Comparison of ENCODE assay signal across 20 cellular contexts in genomic region chrX:50978920-50979660, GRCh38.
A peak's percentile ranks its signal among the peaks of the same experiment; 100 is the strongest.
DNase-seq lines count a peak whose midpoint lies in the region; ATAC-seq, FAIRE-seq and TF ChIP-seq lines count a peak whose summit lies in the region.
"Had no signal": no experiment of that assay in that cellular context is flagged by ENCODE, and none has a peak within 500 bp of the region (broad histone marks: within the 10 kb centered on the region; RNA-seq: fewer than 3 reads in every experiment).

No MANE protein-coding gene starts in this region.

- no peak overlapping the region for H2AFZ ChIP-seq in GM23248
- H2AFZ ChIP-seq in K562 (ENCODE audit: low read depth, low read length) = no peak overlapping the region
- H2AFZ ChIP-seq in trophoblast cell (ENCODE audit: insufficient read depth, low read length, poor library complexity) = no peak overlapping the region

- DNase-seq in AG20443 (ENCODE audit: low spot score) (peak; percentile 10), GM23248 (peak; percentile 7), K562 (ENCODE audit: extremely low read depth in 1 of 4, low spot score in 3 of 4) (peak in 2 of 4 experiments; percentile 2 to 4), iPS-NIHi7 (ENCODE audit: extremely low spot score) (peak; percentile 15), trophoblast cell (no peak), iPS-NIHi11 (ENCODE audit: low spot score) (no peak)
- no peak for DNase-seq in central memory CD4-positive, alpha-beta T cell
- DNase-seq: activated CD4-positive, alpha-beta T cell treated with anti-CD3 and anti-CD28 coated beads for 1 hour; KG1; NCI-H1694 treated with DMSO at 0.1 percent for 48 hours; NCI-H2227 treated with DMSO at 0.1 percent for 48 hours; NK-92 treated with Interleukin-12 subunit alpha and Interleukin-12 subunit beta, amount 100 ng/mL, for 24 hours; occipital lobe had no signal

- H3K9ac ChIP-seq in GM23248 (no peak overlapping the region), K562 (ENCODE audit: insufficient read depth in 1 of 2, low read depth in 2 of 2, low read length in 2 of 2) (no peak overlapping the region), trophoblast cell (ENCODE audit: low read length) (no peak overlapping the region)

- peak; percentile 7 to 28 (median 17); a peak in 1 of 6 replicates for TF ChIP-seq CTCF in K562 (IDR thresholded peaks at IDR 0.05 in 2 of 3, conservative IDR thresholded peaks at IDR 0.05 in 1 of 3; ENCODE audit: insufficient read depth in 2 of 3, low read depth in 1 of 3, low read length in 3 of 3)

- no peak for TF ChIP-seq RAD21 in K562 (CRISPR knock-in tag; conservative IDR thresholded peaks at IDR 0.05 in 1 of 2, IDR thresholded peaks at IDR 0.05 in 1 of 2)

- H3K79me1 ChIP-seq in trophoblast cell (ENCODE audit: low read length) = no peaks in the 10 kb centered on the region

- H3K36me3 ChIP-seq in GM23248 (ENCODE audit: low read depth) (no peaks in the 10 kb centered on the region), K562 (ENCODE audit: control insufficient read depth, insufficient read depth, low read length) (no peaks in the 10 kb centered on the region), trophoblast cell (ENCODE audit: control insufficient read depth in 1 of 2, insufficient read depth in 2 of 2, low read length in 2 of 2) (no peaks in the 10 kb centered on the region)
- H3K36me3 ChIP-seq: thoracic aorta had no signal

- no peak overlapping the region for H2BK120ac ChIP-seq in trophoblast cell (ENCODE audit: insufficient read depth, low read length, poor library complexity)

- H3K4me1 ChIP-seq in GM23248 (ENCODE audit: insufficient read depth) (no peaks in the 10 kb centered on the region), K562 (replicated peaks in 1 of 2; ENCODE audit: control insufficient read depth in 2 of 2, insufficient read depth in 2 of 2, low read length in 2 of 2) (no peaks in the 10 kb centered on the region), trophoblast cell (ENCODE audit: control insufficient read depth in 1 of 2, insufficient read depth in 2 of 2, low read length in 2 of 2) (no peaks in the 10 kb centered on the region)

- H3K9me3 ChIP-seq in GM23248 (ENCODE audit: low read depth) (no peaks in the 10 kb centered on the region), K562 (replicated peaks; ENCODE audit: control insufficient read depth, insufficient read depth, low read depth, low read length) (no peaks in the 10 kb centered on the region), trophoblast cell (ENCODE audit: insufficient read depth, low read depth, low read length) (no peaks in the 10 kb centered on the region)
- H3K9me3 ChIP-seq: thoracic aorta had no signal

- H3K27me3 ChIP-seq in GM23248 (replicated peaks; ENCODE audit: insufficient read depth) = no peaks in the 10 kb centered on the region
- H3K27me3 ChIP-seq in K562 (ENCODE audit: control insufficient read depth in 2 of 2, insufficient read depth in 2 of 2, low read length in 2 of 2) = no peaks in the 10 kb centered on the region
- no peaks in the 10 kb centered on the region for H3K27me3 ChIP-seq in trophoblast cell (ENCODE audit: insufficient read depth, low read length)

- H3K79me2 ChIP-seq in GM23248 (ENCODE audit: insufficient read depth) = no peaks in the 10 kb centered on the region
- H3K79me2 ChIP-seq in K562 (ENCODE audit: control insufficient read depth, insufficient read depth, low read length) = no peaks in the 10 kb centered on the region
- no peaks in the 10 kb centered on the region for H3K79me2 ChIP-seq in trophoblast cell (ENCODE audit: control insufficient read depth, insufficient read depth, low read length, poor library complexity)

- H3K9me2 ChIP-seq in GM23248 (ENCODE audit: insufficient read depth) = no peaks in the 10 kb centered on the region

- no peak for ATAC-seq in K562
- ATAC-seq in GM21825 (IDR thresholded peaks at IDR 0.05; ENCODE audit: unreplicated experiment) = no peak
- ATAC-seq: esophagus mucosa; stimulated activated effector memory CD8-positive, alpha-beta T cell treated with anti-CD3 and anti-CD28 coated beads, Interleukin-12 subunit alpha, Interleukin-12 subunit beta, amount 100 ng/mL, for 72 hours had no signal

- H3K4me2 ChIP-seq in GM23248 (ENCODE audit: unreplicated experiment) = no peak overlapping the region
- no peak overlapping the region for H3K4me2 ChIP-seq in K562 (ENCODE audit: insufficient read depth, low read length)
- H3K4me2 ChIP-seq in trophoblast cell (ENCODE audit: low read length) = no peak overlapping the region

- H4K20me1 ChIP-seq in GM23248 (ENCODE audit: insufficient read depth) (no peaks in the 10 kb centered on the region), K562 (replicated peaks; ENCODE audit: control insufficient read depth, insufficient read depth, low read length) (no peaks in the 10 kb centered on the region)

- CTCF ChIA-PET in K562 (lab: Yijun Ruan, JAX; ENCODE audit: low intra/inter-chr PET ratio) = no interaction called here

- no peak overlapping the region for H2BK12ac ChIP-seq in trophoblast cell (ENCODE audit: low read length)

- H3K4ac ChIP-seq in trophoblast cell (ENCODE audit: low read depth, low read length) = no peak overlapping the region

- no peak for TF ChIP-seq EP300 in K562 (IDR thresholded peaks at IDR 0.05; ENCODE audit: low read length)

- 23 to 25% methylated on average over 9 to 10 of the region's 13 CpGs for WGBS in GM23248 (ENCODE audit: low coverage in 1 of 2, low lambda C conversion rate in 2 of 2, missing lambda C conversion rate in 2 of 2), 2 experiments
- WGBS in K562 (ENCODE audit: insufficient coverage, low coverage, missing lambda C conversion rate) = 0% methylated on average over 9 of the region's 13 CpGs
- WGBS in trophoblast cell (ENCODE audit: extremely low coverage, insufficient coverage, insufficient read length) = no CpG with 5 or more reads among the region's 13 CpGs

- H4K8ac ChIP-seq in trophoblast cell (ENCODE audit: low read depth, low read length) = no peak overlapping the region

- POLR2A ChIA-PET in K562 (lab: Yijun Ruan, JAX) = no interaction called here

- intact Hi-C loops in K562 (cut with micrococcal nuclease) = no loop called here

- no peak overlapping the region for H2AK5ac ChIP-seq in trophoblast cell (ENCODE audit: low read length)

- in situ Hi-C loops in GM23248 (cut with MboI) (no loop called here), K562 (cut with MboI) (no loop called here)

- H4K91ac ChIP-seq in trophoblast cell (ENCODE audit: low read depth, low read length) = no peak overlapping the region

- H2BK5ac ChIP-seq in trophoblast cell (ENCODE audit: low read depth, low read length, poor library complexity) = no peak overlapping the region

- no peak overlapping the region for H3K4me3 ChIP-seq in GM23248
- H3K4me3 ChIP-seq in K562 = no peak overlapping the region
- no peak overlapping the region for H3K4me3 ChIP-seq in trophoblast cell (ENCODE audit: low read depth, low read length)
- H3K4me3 ChIP-seq: dorsolateral prefrontal cortex, lung, thoracic aorta had no signal

- H3K9me1 ChIP-seq in K562 (ENCODE audit: control insufficient read depth, insufficient read depth, low read length) = no peaks in the 10 kb centered on the region

- no peak for FAIRE-seq in K562 (lab: Jason Lieb, UNC)
- FAIRE-seq: G401.6 had no signal

- H3K27ac ChIP-seq in GM23248 = no peak overlapping the region
- H3K27ac ChIP-seq in K562 (ENCODE audit: extremely low read depth, low read depth, low read length) = no peak overlapping the region
- no peak overlapping the region for H3K27ac ChIP-seq in trophoblast cell (ENCODE audit: low read depth, low read length)
- H3K27ac ChIP-seq: dorsolateral prefrontal cortex, thoracic aorta had no signal

- no peak overlapping the region for H4K12ac ChIP-seq in trophoblast cell (ENCODE audit: low read depth, low read length)

- no peak overlapping the region for H3K23ac ChIP-seq in trophoblast cell (ENCODE audit: low read length)

- no peaks in the 10 kb centered on the region for H3F3A ChIP-seq in GM23248 (ENCODE audit: insufficient read depth)

- H3K14ac ChIP-seq in trophoblast cell (ENCODE audit: low read length) = no peak overlapping the region

- BruUV-seq in K562 (replicated peaks; lab: Mats Ljungman, UMichigan) = no TSS peak

- H3K18ac ChIP-seq in trophoblast cell (ENCODE audit: low read length) = no peak overlapping the region

- no peak for TF ChIP-seq POLR2A in K562 (conservative IDR thresholded peaks at IDR 0.05)

TF ChIP-seq in K562, 482 proteins besides CTCF, POLR2A, EP300 and RAD21 (continues in another document):
- TF ChIP-seq CREB3L1 (IDR thresholded peaks at IDR 0.05; ENCODE audit: borderline replicate concordance, low read depth) (no peak), ZBTB5 (IDR thresholded peaks at IDR 0.05) (no peak), BRD9 (IDR thresholded peaks at IDR 0.05; ENCODE audit: low read depth, partially characterized antibody) (no peak), MTF1 (CRISPR knock-in tag; IDR thresholded peaks at IDR 0.05; ENCODE audit: borderline replicate concordance) (no peak), ELF2 (CRISPR knock-in tag; IDR thresholded peaks at IDR 0.05) (no peak), ZNF507 (tag; conservative IDR thresholded peaks at IDR 0.05) (no peak), EGR1 (conservative IDR thresholded peaks at IDR 0.05) (no peak), TCF3 (CRISPR knock-in tag; IDR thresholded peaks at IDR 0.05) (no peak)

Comparison
In these comparisons a context has a peak if more than half of its experiments do, and no peak if none do; other contexts are left out.
1. DNase-seq: peak in AG20443 (single experiment), GM23248 (single experiment) and iPS-NIHi7 (single experiment); none in trophoblast cell (0 of 2), iPS-NIHi11 (single experiment) and central memory CD4-positive, alpha-beta T cell (single experiment).